In genomic region chr1:209585672-209586071, GRCh38 we compare ENCODE assay signal across 8 cellular contexts. TPM values are rescaled to one million over a fixed set of nuclear protein-coding genes. Genes with fewer than 3 reads are reported as not detected.
DNase-seq lines count a peak whose midpoint lies in the region; ATAC-seq, FAIRE-seq and TF ChIP-seq lines count a peak whose summit lies in the region.

No MANE protein-coding gene starts in this region.

- no peaks in the 10 kb centered on the region for H3K4me1 ChIP-seq in NT2/D1 (ENCODE audit: insufficient read depth, insufficient read length)
- H3K4me1 ChIP-seq in fibroblast of lung (ENCODE audit: control insufficient read depth, extremely low read depth, insufficient read depth, low read length), result peaks cover 2% of the 10 kb centered on the region
- H3K4me1 ChIP-seq in SJCRH30, result no peaks in the 10 kb centered on the region; the same call in 1 of the 2 replicates
- peaks cover 7 to 21% (median 8%) of the 10 kb centered on the region in 3 donors for H3K4me1 ChIP-seq in esophagus squamous epithelium

- H3K79me2 ChIP-seq in fibroblast of lung (ENCODE audit: control insufficient read depth, insufficient read depth, low read length), result no peaks in the 10 kb centered on the region

- H3K9ac ChIP-seq in NT2/D1 (ENCODE audit: insufficient read length, low read depth) (peak overlapping the region; percentile 68), fibroblast of lung (ENCODE audit: insufficient read depth, low read length) (no peak overlapping the region)

- H3K27me3 Mint-ChIP-seq in nephron progenitor cell (ENCODE audit: low read depth, poor library complexity), result peaks cover 27% of the 10 kb centered on the region

- no peaks in the 10 kb centered on the region for H4K20me1 ChIP-seq in fibroblast of lung (ENCODE audit: control insufficient read depth, extremely low read depth, insufficient read depth, low read length)

- FAIRE-seq in GM12892 (lab: Jason Lieb, UNC), result no peak

- ATAC-seq in HG03095 (IDR thresholded peaks at IDR 0.05; ENCODE audit: unreplicated experiment), result no peak

- peak; percentile 28 for DNase-seq in HEK293T (ENCODE audit: extremely low spot score)
- DNase-seq in NT2/D1 (ENCODE audit: low read depth, low spot score), result no peak
- DNase-seq in fibroblast of lung (ENCODE audit: low read depth in 2 of 2), result peak; percentile 43 to 46
- DNase-seq in nephron progenitor cell, result peak; percentile 71
- DNase-seq in GM12892 (ENCODE audit: insufficient read length), result no peak
- DNase-seq in SJCRH30, result no peak
- DNase-seq in esophagus squamous epithelium (lab: John Stamatoyannopoulos, UW), result no peak

- TF ChIP-seq CTCF in fibroblast of lung (conservative IDR thresholded peaks at IDR 0.05 in 1 of 2, IDR thresholded peaks at IDR 0.05 in 1 of 2; ENCODE audit: low read depth in 1 of 2, low read length in 2 of 2) (peak in 1 of 2 donors; percentile 6), nephron progenitor cell (IDR thresholded peaks at IDR 0.05) (no peak), esophagus squamous epithelium (IDR thresholded peaks at IDR 0.05) (no peak)

- no peak overlapping the region for H3K4me3 Mint-ChIP-seq in nephron progenitor cell

- H3K4me3 ChIP-seq in NT2/D1 (ENCODE audit: insufficient read length, low read depth) (no peak overlapping the region), fibroblast of lung (replicated peaks in 1 of 4; ENCODE audit: control extremely low read depth in 1 of 4, insufficient read depth in 1 of 4, low read depth in 3 of 4, low read length in 4 of 4) (peak overlapping the region in 2 of 4 experiments; percentile 37 to 83), SJCRH30 (no peak overlapping the region), esophagus squamous epithelium (peak overlapping the region in 1 of 4 donors; percentile 2)

- no peak overlapping the region for H2AFZ ChIP-seq in fibroblast of lung (ENCODE audit: low read length)

- CTCF ChIA-PET in HEK293T (lab: Yijun Ruan, JAX), result interaction anchor here (0.6 to 1.0 kb wide), 3 partner anchors 20 to 1717 kb away, joined by 3 to 5 read pairs (median 4); no protein-coding TSS in a partner anchor

- H3K27ac Mint-ChIP-seq in nephron progenitor cell, result no peak overlapping the region

- H3K27ac ChIP-seq in fibroblast of lung (ENCODE audit: insufficient read depth, low read length) (no peak overlapping the region), SJCRH30 (no peak overlapping the region), esophagus squamous epithelium (no peak overlapping the region)

- H3K36me3 Mint-ChIP-seq in nephron progenitor cell (ENCODE audit: low read depth), result no peaks in the 10 kb centered on the region

- H3K4me2 ChIP-seq in fibroblast of lung (ENCODE audit: extremely low read depth, insufficient read depth, low read length), result peak overlapping the region; percentile 79

- 2 to 38% methylated on average over 1 to 10 of the region's 23 CpGs for WGBS in esophagus squamous epithelium, 2 donors

- H3K9me3 ChIP-seq in NT2/D1 (ENCODE audit: insufficient read depth, low read length), result peaks cover 12% of the 10 kb centered on the region; the same call in 1 of the 2 replicates
- H3K9me3 ChIP-seq in fibroblast of lung (ENCODE audit: control insufficient read depth, insufficient read depth, low read depth, low read length), result no peaks in the 10 kb centered on the region
- no peaks in the 10 kb centered on the region for H3K9me3 ChIP-seq in SJCRH30 (replicated peaks)
- H3K9me3 ChIP-seq in esophagus squamous epithelium, result no peaks in the 10 kb centered on the region

- TF ChIP-seq POLR2A in GM12892 (IDR thresholded peaks at IDR 0.05; ENCODE audit: low read depth, low read length) (no peak), esophagus squamous epithelium (IDR thresholded peaks at IDR 0.05) (no peak)

- H3K4me1 Mint-ChIP-seq in nephron progenitor cell, result peaks cover 16% of the 10 kb centered on the region

- no peaks in the 10 kb centered on the region for H3K36me3 ChIP-seq in NT2/D1 (ENCODE audit: insufficient read depth, insufficient read length, low read length)
- H3K36me3 ChIP-seq in fibroblast of lung (ENCODE audit: control insufficient read depth, insufficient read depth, low read length), result no peaks in the 10 kb centered on the region
- H3K36me3 ChIP-seq in SJCRH30, result no peaks in the 10 kb centered on the region
- H3K36me3 ChIP-seq in esophagus squamous epithelium, result no peaks in the 10 kb centered on the region

- intact Hi-C loops in esophagus squamous epithelium (cut with DNase I), result no loop called here

- H3K9me3 Mint-ChIP-seq in nephron progenitor cell, result no peaks in the 10 kb centered on the region

- H3K27me3 ChIP-seq in NT2/D1 (ENCODE audit: insufficient read depth, insufficient read length) (peaks cover 24% of the 10 kb centered on the region), fibroblast of lung (ENCODE audit: control insufficient read depth, insufficient read depth, low read length) (no peaks in the 10 kb centered on the region), SJCRH30 (peaks cover 6% of the 10 kb centered on the region; the same call in 1 of the 2 replicates), esophagus squamous epithelium (peaks cover 0 to 74% (median 3%) of the 10 kb centered on the region in 4 donors)

- POLR2A ChIA-PET in HEK293T (lab: Yijun Ruan, JAX), result no interaction called here

TF ChIP-seq in HEK293T, 16 proteins besides CTCF, POLR2A, EP300 and RAD21:
- TF ChIP-seq FOXM1 (IDR thresholded peaks at IDR 0.05; ENCODE audit: borderline replicate concordance), result no peak
- TF ChIP-seq BHLHE40 (IDR thresholded peaks at IDR 0.05; ENCODE audit: borderline replicate concordance), result no peak
- no peak for TF ChIP-seq ZNF384 (IDR thresholded peaks at IDR 0.05)
- no peak for TF ChIP-seq HDGF (IDR thresholded peaks at IDR 0.05; ENCODE audit: borderline replicate concordance)
- TF ChIP-seq PKNOX1 (IDR thresholded peaks at IDR 0.05), result no peak
- no peak for TF ChIP-seq FOXA1 (IDR thresholded peaks at IDR 0.05)
- TF ChIP-seq L3MBTL2 (conservative IDR thresholded peaks at IDR 0.05), result no peak
- no peak for TF ChIP-seq SP1 (IDR thresholded peaks at IDR 0.05)
- no peak for TF ChIP-seq SUZ12 (IDR thresholded peaks at IDR 0.05)
- TF ChIP-seq NFRKB (IDR thresholded peaks at IDR 0.05), result no peak
- no peak for TF ChIP-seq CTBP1 (IDR thresholded peaks at IDR 0.05; ENCODE audit: borderline replicate concordance)
- no peak for TF ChIP-seq LEF1 (IDR thresholded peaks at IDR 0.05; ENCODE audit: borderline replicate concordance)
- no peak for TF ChIP-seq ELF4 (IDR thresholded peaks at IDR 0.05)
- TF ChIP-seq ARNT (IDR thresholded peaks at IDR 0.05), result no peak
- no peak for TF ChIP-seq FOXK2 (IDR thresholded peaks at IDR 0.05)
- TF ChIP-seq TARDBP (IDR thresholded peaks at IDR 0.05), result no peak

RNA-seq across cellular contexts. Expression of gene CAMK1G, which starts 2.2 kb away (rescaled TPM):
- 0.77 and 1.7 TPM in 2 replicates for total RNA-seq in fibroblast of lung
- polyA plus RNA-seq in fibroblast of lung, result 0.96 and 3.0 TPM in 2 replicates
- polyA plus RNA-seq in fibroblast of lung (2012), result 0.34 and 1.5 TPM in 2 replicates
- 0.16 and 2.4 TPM in 2 replicates for polyA minus RNA-seq in fibroblast of lung (ENCODE audit: low replicate concordance)
- polyA plus RNA-seq in GM12892 (2012; ENCODE audit: missing spikeins), result 0.42 TPM
- total RNA-seq in SJCRH30 (2014; rRNA removed; shearing (Covaris generic)), result not detected in 2 replicates
- total RNA-seq in esophagus squamous epithelium, result under 1 TPM in 1 of 4 donors, not detected in 3; 0.19 TPM

Comparison
In these comparisons a context has a peak if more than half of its experiments do, and no peak if none do; other contexts are left out.
1. DNase-seq: peak in HEK293T (single experiment), fibroblast of lung (2 of 2) and nephron progenitor cell (single experiment); none in NT2/D1 (single experiment), GM12892 (single experiment), SJCRH30 (0 of 2) and esophagus squamous epithelium (single experiment).